In genomic region chr21:45150630-45151265, GRCh38 we compare ENCODE assay signal across 22 cellular contexts.
DNase-seq lines count a peak whose midpoint lies in the region; ATAC-seq and TF ChIP-seq lines count a peak whose summit lies in the region.
"Had no signal": no experiment of that assay in that cellular context is flagged by ENCODE, and none has a peak within 500 bp of the region (broad histone marks: within the 10 kb centered on the region; RNA-seq: fewer than 3 reads in every experiment).

No MANE protein-coding gene starts in this region.

- CTCF ChIA-PET in CD4-positive, alpha-beta T cell (lab: Charles Lee), result no interaction called here
- CTCF ChIA-PET in HEK293 (lab: Yijun Ruan, JAX), result interaction anchor here (0.9 to 8.9 kb wide), 3 partner anchors 11 to 201 kb away, joined by 3 to 97 read pairs (median 20); no protein-coding TSS in a partner anchor

- no peak for ATAC-seq in CD4-positive, alpha-beta T cell (ENCODE audit: poor library complexity)
- peak; percentile 40 for ATAC-seq in esophagus mucosa
- no peak for ATAC-seq in HG03439 (IDR thresholded peaks at IDR 0.05; ENCODE audit: unreplicated experiment)
- ATAC-seq: gastrocnemius medialis, left ventricle myocardium superior, pancreas had no signal

- H3K27ac ChIP-seq in CD4-positive, alpha-beta T cell (ENCODE audit: low read depth, low read length), result no peak overlapping the region
- H3K27ac ChIP-seq in HEK293 (ENCODE audit: extremely low read depth, low read depth, low read length), result no peak overlapping the region
- H3K27ac ChIP-seq in neural progenitor cell, result peak overlapping the region; percentile 25
- H3K27ac ChIP-seq: gastrocnemius medialis, pancreas, SJCRH30, WERI-Rb-1 had no signal

- H3F3A ChIP-seq in neural progenitor cell (ENCODE audit: low read depth), result peaks cover 19% of the 10 kb centered on the region

- no peak overlapping the region for H2AFZ ChIP-seq in neural progenitor cell (replicated peaks)

- H3K4me3 ChIP-seq in HEK293 (ENCODE audit: low read depth, low read length) (no peak overlapping the region), neural progenitor cell (no peak overlapping the region)
- H3K4me3 ChIP-seq: gastrocnemius medialis, pancreas, SJCRH30 had no signal

- no peak for DNase-seq in CD4-positive, alpha-beta T cell
- DNase-seq in neural progenitor cell (ENCODE audit: low spot score), result peak; percentile 41
- no peak for DNase-seq in activated gamma-delta T cell treated with Interleukin-2 at 50 U/mL for 16 hours
- DNase-seq in COR-L47 (lab: John Stamatoyannopoulos, UW), result no peak
- DNase-seq: activated CD4-positive, alpha-beta memory T cell treated with anti-CD3 and anti-CD28 coated beads for 36 hours; AML-193; dermis blood vessel endothelial cell; gastrocnemius medialis; left ventricle myocardium superior; NCI-H1105; NCI-H2081 treated with DMSO at 0.1 percent for 48 hours; NCI-H69; OCI-M1; pancreas; SJCRH30; WERI-Rb-1 had no signal

- H3K4me1 ChIP-seq in HEK293 (ENCODE audit: control insufficient read depth, insufficient read depth, low read length), result no peaks in the 10 kb centered on the region
- peaks cover 18% of the 10 kb centered on the region for H3K4me1 ChIP-seq in neural progenitor cell
- H3K4me1 ChIP-seq: gastrocnemius medialis, pancreas had no signal

- POLR2A ChIA-PET in CD4-positive, alpha-beta T cell (lab: Charles Lee), result no interaction called here
- POLR2A ChIA-PET in HEK293 (lab: Yijun Ruan, JAX), result interaction anchor here (0.7 kb wide), 1 partner anchor 12 kb away, joined by 4 read pairs; no protein-coding TSS in a partner anchor

- H3K9ac ChIP-seq in neural progenitor cell, result no peak overlapping the region

- no peaks in the 10 kb centered on the region for H3K27me3 Mint-ChIP-seq in CD4-positive, alpha-beta T cell
- H3K27me3 Mint-ChIP-seq in neural progenitor cell (ENCODE audit: insufficient read depth, low read depth), result peaks cover 6% of the 10 kb centered on the region
- H3K27me3 Mint-ChIP-seq: activated CD4-positive, alpha-beta memory T cell treated with anti-CD3 and anti-CD28 coated beads for 36 hours; stimulated activated naive CD8-positive, alpha-beta T cell treated with anti-CD3 and anti-CD28 coated beads, Interleukin-15, Interleukin-2, amounts not matched to agents 100 ng/mL and 50 ng/mL, for 24 hours; type B pancreatic cell had no signal

- H3K36me3 ChIP-seq in HEK293 (ENCODE audit: control insufficient read depth in 2 of 2, insufficient read depth in 1 of 2, low read length in 2 of 2), result no peaks in the 10 kb centered on the region
- no peaks in the 10 kb centered on the region for H3K36me3 ChIP-seq in neural progenitor cell
- H3K36me3 ChIP-seq: gastrocnemius medialis, pancreas, SJCRH30 had no signal

- intact Hi-C loops in CD4-positive, alpha-beta T cell (cut with DNase I, micrococcal nuclease), result loop anchor here (5.0 kb wide), 2 partner anchors 122 to 142 kb away; no protein-coding TSS in a partner anchor

- H3K9me3 ChIP-seq in CD4-positive, alpha-beta T cell (ENCODE audit: control insufficient read depth, low read length), result no peaks in the 10 kb centered on the region
- no peaks in the 10 kb centered on the region for H3K9me3 ChIP-seq in HEK293 (ENCODE audit: control insufficient read depth, insufficient read depth, low read depth, low read length)
- no peaks in the 10 kb centered on the region for H3K9me3 ChIP-seq in neural progenitor cell (ENCODE audit: low read depth)
- H3K9me3 ChIP-seq: gastrocnemius medialis, pancreas, SJCRH30 had no signal

- H3K79me2 ChIP-seq in neural progenitor cell (ENCODE audit: low read depth), result no peaks in the 10 kb centered on the region

- peak overlapping the region; percentile 73 for H3K27ac Mint-ChIP-seq in CD4-positive, alpha-beta T cell
- H3K27ac Mint-ChIP-seq in neural progenitor cell, result no peak overlapping the region
- H3K27ac Mint-ChIP-seq: activated CD4-positive, alpha-beta memory T cell treated with anti-CD3 and anti-CD28 coated beads for 36 hours; stimulated activated naive CD8-positive, alpha-beta T cell treated with anti-CD3 and anti-CD28 coated beads, Interleukin-15, Interleukin-2, amounts not matched to agents 100 ng/mL and 50 ng/mL, for 24 hours; T-helper 1 cell treated with Interleukin-12 subunit alpha and Interleukin-12 subunit beta and Interleukin-4 antibody, amounts not matched to agents 30 μg/mL and 1 μg/mL, for 36 hours; type B pancreatic cell had no signal

- no peak for TF ChIP-seq CTCF in CD4-positive, alpha-beta T cell (IDR thresholded peaks at IDR 0.05)
- TF ChIP-seq CTCF in HEK293 (tag by site-specific recombination; IDR thresholded peaks at IDR 0.05), result no peak
- no peak for TF ChIP-seq CTCF in neural progenitor cell (IDR thresholded peaks at IDR 0.05)

- no peaks in the 10 kb centered on the region for H3K27me3 ChIP-seq in CD4-positive, alpha-beta T cell (ENCODE audit: control insufficient read depth, insufficient read depth, low read length)
- H3K27me3 ChIP-seq in neural progenitor cell, result no peaks in the 10 kb centered on the region
- H3K27me3 ChIP-seq: gastrocnemius medialis, pancreas, SJCRH30 had no signal

- H3K4me2 ChIP-seq in neural progenitor cell, result peak overlapping the region; percentile 48

- H4K20me1 ChIP-seq in neural progenitor cell (ENCODE audit: low read depth), result peaks cover 3% of the 10 kb centered on the region

- peaks cover 47% of the 10 kb centered on the region for H3K4me1 Mint-ChIP-seq in CD4-positive, alpha-beta T cell (ENCODE audit: low read depth)
- peaks cover 48% of the 10 kb centered on the region for H3K4me1 Mint-ChIP-seq in neural progenitor cell

- peaks cover 34% of the 10 kb centered on the region for H3K36me3 Mint-ChIP-seq in CD4-positive, alpha-beta T cell (ENCODE audit: low read depth)
- no peaks in the 10 kb centered on the region for H3K36me3 Mint-ChIP-seq in neural progenitor cell
- H3K36me3 Mint-ChIP-seq: type B pancreatic cell had no signal

- H3K4me3 Mint-ChIP-seq in CD4-positive, alpha-beta T cell, result no peak overlapping the region
- H3K4me3 Mint-ChIP-seq in neural progenitor cell, result peak overlapping the region; percentile 42
- H3K4me3 Mint-ChIP-seq: activated CD4-positive, alpha-beta memory T cell treated with anti-CD3 and anti-CD28 coated beads for 36 hours; stimulated activated naive CD8-positive, alpha-beta T cell treated with anti-CD3 and anti-CD28 coated beads, Interleukin-15, Interleukin-2, amounts not matched to agents 100 ng/mL and 50 ng/mL, for 24 hours; T-helper 1 cell treated with Interleukin-12 subunit alpha and Interleukin-12 subunit beta and Interleukin-4 antibody, amounts not matched to agents 30 μg/mL and 1 μg/mL, for 36 hours; type B pancreatic cell had no signal

- no peaks in the 10 kb centered on the region for H3K9me3 Mint-ChIP-seq in CD4-positive, alpha-beta T cell
- no peaks in the 10 kb centered on the region for H3K9me3 Mint-ChIP-seq in neural progenitor cell
- H3K9me3 Mint-ChIP-seq: activated CD4-positive, alpha-beta memory T cell treated with anti-CD3 and anti-CD28 coated beads for 36 hours; stimulated activated naive CD8-positive, alpha-beta T cell treated with anti-CD3 and anti-CD28 coated beads, Interleukin-15, Interleukin-2, amounts not matched to agents 100 ng/mL and 50 ng/mL, for 24 hours; T-helper 1 cell treated with Interleukin-12 subunit alpha and Interleukin-12 subunit beta and Interleukin-4 antibody, amounts not matched to agents 30 μg/mL and 1 μg/mL, for 36 hours; type B pancreatic cell had no signal

TF ChIP-seq in HEK293, 187 proteins besides CTCF, POLR2A, EP300 and RAD21:
- TF ChIP-seq EGR2 (tag by site-specific recombination; IDR thresholded peaks at IDR 0.05; ENCODE audit: low read depth) (peak; percentile 43), ZFHX2 (tag by site-specific recombination; conservative IDR thresholded peaks at IDR 0.05) (peak; percentile 27; the same call in 1 of the 2 replicates), ZNF701 (tag by site-specific recombination; IDR thresholded peaks at IDR 0.05) (no peak), KLF1 (tag by site-specific recombination; IDR thresholded peaks at IDR 0.05) (peak; percentile 38; the same call in 1 of the 2 replicates), ZNF624 (tag by site-specific recombination; IDR thresholded peaks at IDR 0.05) (no peak)
